In genomic region chr13:76473552-76474134, GRCh38 we compare ENCODE assay signal across 8 cellular contexts.
DNase-seq lines count a peak whose midpoint lies in the region; ATAC-seq, FAIRE-seq and TF ChIP-seq lines count a peak whose summit lies in the region.

No MANE protein-coding gene starts in this region.

- H3K27ac ChIP-seq in thoracic aorta = no peak overlapping the region

- H3K27me3 Mint-ChIP-seq in activated T-helper 1 cell treated with anti-CD3 and anti-CD28 coated beads, Interleukin-12 subunit alpha, Interleukin-12 subunit beta, Interleukin-2, Interleukin-4 antibody, amounts not matched to agents 30 ng/mL and 10 ng/mL and 1 ng/mL, durations not matched to agents 14 hours and 24 hours and 36 hours (ENCODE audit: insufficient read depth) = peaks cover 6% of the 10 kb centered on the region

- no peaks in the 10 kb centered on the region for H3K27me3 ChIP-seq in thoracic aorta (replicated peaks; ENCODE audit: insufficient read depth)

- no peaks in the 10 kb centered on the region for H3K36me3 Mint-ChIP-seq in activated T-helper 1 cell treated with anti-CD3 and anti-CD28 coated beads, Interleukin-12 subunit alpha, Interleukin-12 subunit beta, Interleukin-2, Interleukin-4 antibody, amounts not matched to agents 30 ng/mL and 10 ng/mL and 1 ng/mL, durations not matched to agents 14 hours and 24 hours and 36 hours (ENCODE audit: low read depth)

- no peak overlapping the region for H3K4me3 ChIP-seq in fibroblast of villous mesenchyme (ENCODE audit: low read depth, low read length)
- H3K4me3 ChIP-seq in thoracic aorta = no peak overlapping the region

- no peak overlapping the region for H3K27ac Mint-ChIP-seq in activated T-helper 1 cell treated with anti-CD3 and anti-CD28 coated beads, Interleukin-12 subunit alpha, Interleukin-12 subunit beta, Interleukin-2, Interleukin-4 antibody, amounts not matched to agents 30 ng/mL and 10 ng/mL and 1 ng/mL, durations not matched to agents 14 hours and 24 hours and 36 hours

- TF ChIP-seq CTCF in fibroblast of villous mesenchyme (IDR thresholded peaks at IDR 0.05; ENCODE audit: insufficient read depth, low read depth, low read length) (peak; percentile 80), thoracic aorta (IDR thresholded peaks at IDR 0.05) (peak; percentile 89)

- H3K9me3 ChIP-seq in thoracic aorta = no peaks in the 10 kb centered on the region

- H3K4me3 Mint-ChIP-seq in activated T-helper 1 cell treated with anti-CD3 and anti-CD28 coated beads, Interleukin-12 subunit alpha, Interleukin-12 subunit beta, Interleukin-2, Interleukin-4 antibody, amounts not matched to agents 30 ng/mL and 10 ng/mL and 1 ng/mL, durations not matched to agents 14 hours and 24 hours and 36 hours = no peak overlapping the region

- no peaks in the 10 kb centered on the region for H3K9me3 Mint-ChIP-seq in activated T-helper 1 cell treated with anti-CD3 and anti-CD28 coated beads, Interleukin-12 subunit alpha, Interleukin-12 subunit beta, Interleukin-2, Interleukin-4 antibody, amounts not matched to agents 30 ng/mL and 10 ng/mL and 1 ng/mL, durations not matched to agents 14 hours and 24 hours and 36 hours

- FAIRE-seq in G401.6 (lab: Jason Lieb, UNC) = peak; percentile 81

- DNase-seq in KBM-7 = peak; percentile 81
- peak; percentile 73 for DNase-seq in RPMI8226
- DNase-seq in activated T-helper 1 cell treated with anti-CD3 and anti-CD28 coated beads, Interleukin-12 subunit alpha, Interleukin-12 subunit beta, Interleukin-2, Interleukin-4 antibody, amounts not matched to agents 30 ng/mL and 10 ng/mL and 1 ng/mL, durations not matched to agents 14 hours and 24 hours and 36 hours (ENCODE audit: low spot score) = peak; percentile 50
- DNase-seq in fibroblast of villous mesenchyme (ENCODE audit: low read depth) = peak; percentile 86
- peak in 49 of 56 donors; percentile 3 to 84 (median 44) for DNase-seq in nucleus accumbens (lab: John Stamatoyannopoulos, UW)
- DNase-seq in thoracic aorta (ENCODE audit: low spot score) = peak; percentile 15

- in situ Hi-C loops in KBM-7 (cut with MboI; ENCODE audit: low pct_unique_long_range_greater_than_20kb, low sequenced_read_pairs) = loop anchor here (25.0 kb wide), 1 partner anchor 786 kb away; no protein-coding TSS in a partner anchor

- no peaks in the 10 kb centered on the region for H3K36me3 ChIP-seq in thoracic aorta

- no peaks in the 10 kb centered on the region for H3K4me1 Mint-ChIP-seq in activated T-helper 1 cell treated with anti-CD3 and anti-CD28 coated beads, Interleukin-12 subunit alpha, Interleukin-12 subunit beta, Interleukin-2, Interleukin-4 antibody, amounts not matched to agents 30 ng/mL and 10 ng/mL and 1 ng/mL, durations not matched to agents 14 hours and 24 hours and 36 hours (ENCODE audit: low read depth)

- intact Hi-C loops in activated T-helper 1 cell treated with anti-CD3 and anti-CD28 coated beads, Interleukin-12 subunit alpha, Interleukin-12 subunit beta, Interleukin-2, Interleukin-4 antibody, amounts not matched to agents 30 ng/mL and 10 ng/mL and 1 ng/mL, durations not matched to agents 14 hours and 24 hours and 36 hours (cut with micrococcal nuclease) = loop anchor here (1.0 to 10.0 kb wide), 7 partner anchors 430 to 1099 kb away; partner anchors contain the start of gene TBC1D4

- peak; percentile 99 for ATAC-seq in GM21786 (IDR thresholded peaks at IDR 0.05; ENCODE audit: unreplicated experiment)
- no peak for ATAC-seq in thoracic aorta (ENCODE audit: insufficient number of reproducible peaks, low FRiP score, low read depth)

- no peaks in the 10 kb centered on the region for H3K4me1 ChIP-seq in thoracic aorta (ENCODE audit: control insufficient read depth in 1 of 2, low read depth in 2 of 2)

Comparison
In these comparisons a context has a peak if more than half of its experiments do, and no peak if none do; other contexts are left out.
1. DNase-seq: peak in every context shown above with its lines; median percentile 86 in fibroblast of villous mesenchyme; 81 in KBM-7; 73 in RPMI8226; 50 in activated T-helper 1 cell treated with anti-CD3 and anti-CD28 coated beads, Interleukin-12 subunit alpha, Interleukin-12 subunit beta, Interleukin-2, Interleukin-4 antibody, amounts not matched to agents 30 ng/mL and 10 ng/mL and 1 ng/mL, durations not matched to agents 14 hours and 24 hours and 36 hours; 44 in nucleus accumbens; 15 in thoracic aorta.